ENCODE assay signal across 8 cellular contexts in genomic region chr6:149934249-149935156, GRCh38. TPM values are rescaled to one million over a fixed set of nuclear protein-coding genes. Genes with fewer than 3 reads are reported as not detected.
DNase-seq lines count a peak whose midpoint lies in the region; ATAC-seq, FAIRE-seq and TF ChIP-seq lines count a peak whose summit lies in the region.

No MANE protein-coding gene starts in this region.

- H3K27ac ChIP-seq in WERI-Rb-1, result no peak overlapping the region

- TF ChIP-seq CTCF in WERI-Rb-1 (IDR thresholded peaks at IDR 0.05; ENCODE audit: low read depth, low read length) (peak; percentile 52; the same call in 1 of the 2 replicates), bronchial epithelial cell (IDR thresholded peaks at IDR 0.05; ENCODE audit: insufficient read depth, low read length, severe bottlenecking) (peak; percentile 54), kidney epithelial cell (IDR thresholded peaks at IDR 0.05; ENCODE audit: insufficient read depth, low read length, poor library complexity, severe bottlenecking) (peak; percentile 60)

- H3K4me3 ChIP-seq in WERI-Rb-1 (ENCODE audit: low read depth, low read length), result no peak overlapping the region
- no peak overlapping the region for H3K4me3 ChIP-seq in bronchial epithelial cell (ENCODE audit: low read depth, low read length)
- H3K4me3 ChIP-seq in kidney epithelial cell (ENCODE audit: low read depth, low read length), result no peak overlapping the region

- peak; percentile 55 for FAIRE-seq in bronchial epithelial cell (lab: Jason Lieb, UNC)

- no peak for ATAC-seq in HG02870 (IDR thresholded peaks at IDR 0.05; ENCODE audit: unreplicated experiment)

- DNase-seq in NCI-H2081 (lab: John Stamatoyannopoulos, UW), result peak; percentile 40 to 56
- DNase-seq in NCI-H2081 treated with DMSO at 0.1 percent for 48 hours (lab: John Stamatoyannopoulos, UW), result no peak
- DNase-seq in NCI-H2107 (lab: John Stamatoyannopoulos, UW), result peak; percentile 70
- peak; percentile 49 for DNase-seq in WERI-Rb-1
- peak; percentile 63 for DNase-seq in bronchial epithelial cell (ENCODE audit: low read depth)
- DNase-seq in kidney epithelial cell (ENCODE audit: low read depth), result peak; percentile 23
- DNase-seq in stimulated activated CD4-positive, alpha-beta T cell treated with anti-CD3 and anti-CD28 coated beads, Interleukin-1b, Interleukin-23, amount 100 ng/mL, for 48 hours, result peak; percentile 64

- H3K36me3 ChIP-seq in WERI-Rb-1 (no peaks in the 10 kb centered on the region), bronchial epithelial cell (ENCODE audit: control insufficient read depth, insufficient read depth, low read length) (no peaks in the 10 kb centered on the region), kidney epithelial cell (ENCODE audit: control insufficient read depth, insufficient read depth, low read length) (no peaks in the 10 kb centered on the region)

- H3K9me3 ChIP-seq in WERI-Rb-1 (ENCODE audit: severe bottlenecking), result no peaks in the 10 kb centered on the region

- H3K27me3 ChIP-seq in WERI-Rb-1 (ENCODE audit: insufficient read depth, low read depth, severe bottlenecking), result peaks cover 85% of the 10 kb centered on the region
- no peaks in the 10 kb centered on the region for H3K27me3 ChIP-seq in bronchial epithelial cell (ENCODE audit: control insufficient read depth, insufficient read depth, low read length)
- H3K27me3 ChIP-seq in kidney epithelial cell (ENCODE audit: control insufficient read depth, insufficient read depth, low read length), result peaks cover 45% of the 10 kb centered on the region

RNA-seq across cellular contexts. Expression of gene ULBP2, which starts 7.3 kb away (rescaled TPM):
- 2.4 and 12.2 TPM in 2 replicates for total RNA-seq in bronchial epithelial cell
- 3.5 and 6.1 TPM in 2 replicates for total RNA-seq in kidney epithelial cell

RNA-seq across cellular contexts. Expression of gene RAET1G, which starts 11.6 kb away (rescaled TPM):
- total RNA-seq in bronchial epithelial cell (26.6 and 45.0 TPM in 2 replicates), kidney epithelial cell (not detected in 2 replicates)

RNA-seq across cellular contexts. Expression of gene ULBP1, which starts 29.2 kb away (rescaled TPM):
- total RNA-seq in bronchial epithelial cell (1.1 and 4.1 TPM in 2 replicates), kidney epithelial cell (6.0 and 7.5 TPM in 2 replicates)

RNA-seq across cellular contexts. Expression of gene RAET1E, which starts 36.6 kb away (rescaled TPM):
- total RNA-seq in bronchial epithelial cell (19.0 and 35.1 TPM in 2 replicates), kidney epithelial cell (not detected in 2 replicates)

Comparison
In these comparisons a context has a peak if more than half of its experiments do, and no peak if none do; other contexts are left out.
1. RNA of gene RAET1G, which starts 11.6 kb away (total RNA-seq): 26.6 to 45.0 TPM in bronchial epithelial cell; not detected in kidney epithelial cell; every median in the first group is over 10 times any median in the second.
2. Peak in every context shown above with its lines, with median percentiles within 50 percentile points of each other: CTCF ChIP-seq.